ENCODE assay signal across 17 cellular contexts in the genomic region with DNA sequence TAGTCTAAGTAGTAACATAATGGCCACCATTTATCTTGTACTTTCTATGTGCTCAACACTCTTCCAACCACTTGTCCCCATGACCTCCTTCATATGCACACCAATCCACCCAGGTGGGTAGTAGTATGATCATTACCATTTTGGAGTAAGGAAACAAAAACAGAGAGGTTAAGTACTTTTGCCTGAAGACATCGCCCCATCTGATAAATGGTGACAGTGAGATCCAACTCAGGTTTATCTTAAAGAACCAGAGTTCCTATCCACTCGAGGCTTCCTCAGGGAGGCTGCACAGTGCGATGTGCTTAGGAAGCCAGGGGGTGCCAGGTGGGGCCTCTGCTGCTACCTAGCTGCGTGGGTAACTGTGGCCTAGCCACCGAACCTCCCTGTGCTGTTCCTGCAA. TPM values are rescaled to one million over a fixed set of nuclear protein-coding genes. Genes with fewer than 3 reads are reported as not detected.
DNase-seq lines count a peak whose midpoint lies in the region; TF ChIP-seq lines count a peak whose summit lies in the region.
"Had no signal": no experiment of that assay in that cellular context is flagged by ENCODE, and none has a peak within 500 bp of the region (broad histone marks: within the 10 kb centered on the region; RNA-seq: fewer than 3 reads in every experiment).

No MANE protein-coding gene starts in this region.

- peak overlapping the region; percentile 45 for H3K27ac Mint-ChIP-seq in T-helper 1 cell treated with Interleukin-12 subunit alpha and Interleukin-12 subunit beta and Interleukin-4 antibody, amounts not matched to agents 30 μg/mL and 1 μg/mL, for 36 hours
- H3K27ac Mint-ChIP-seq in chondrocyte (ENCODE audit: unreplicated experiment): peak overlapping the region; percentile 32

- H3K4me1 ChIP-seq in trophoblast cell (ENCODE audit: control insufficient read depth in 1 of 2, insufficient read depth in 2 of 2, low read length in 2 of 2): peaks cover 12 to 22% of the 10 kb centered on the region in 2 experiments

- no peak overlapping the region for H3K4me2 ChIP-seq in trophoblast cell (ENCODE audit: low read length)

- peak overlapping the region; percentile 89 for H3K4ac ChIP-seq in trophoblast cell (ENCODE audit: low read depth, low read length)

- H3K36me3 Mint-ChIP-seq in T-helper 1 cell treated with Interleukin-12 subunit alpha and Interleukin-12 subunit beta and Interleukin-4 antibody, amounts not matched to agents 30 μg/mL and 1 μg/mL, for 36 hours (ENCODE audit: low read depth): peaks cover 33% of the 10 kb centered on the region
- H3K36me3 Mint-ChIP-seq in chondrocyte (ENCODE audit: low read depth): peaks cover 5% of the 10 kb centered on the region

- no peaks in the 10 kb centered on the region for H3K27me3 Mint-ChIP-seq in T-helper 1 cell treated with Interleukin-12 subunit alpha and Interleukin-12 subunit beta and Interleukin-4 antibody, amounts not matched to agents 30 μg/mL and 1 μg/mL, for 36 hours (ENCODE audit: low read depth)
- H3K27me3 Mint-ChIP-seq in chondrocyte (ENCODE audit: low read depth): no peaks in the 10 kb centered on the region

- no peak overlapping the region for H4K91ac ChIP-seq in trophoblast cell (ENCODE audit: low read depth, low read length)

- no peak overlapping the region for H4K8ac ChIP-seq in trophoblast cell (ENCODE audit: low read depth, low read length)

- H3K14ac ChIP-seq in trophoblast cell (ENCODE audit: low read length): no peak overlapping the region

- H4K12ac ChIP-seq in trophoblast cell (ENCODE audit: low read depth, low read length): no peak overlapping the region

- POLR2A ChIA-PET in RWPE1 (lab: Yijun Ruan, JAX; ENCODE audit: low non-redundant PET): no interaction called here

- H2BK5ac ChIP-seq in trophoblast cell (ENCODE audit: low read depth, low read length, poor library complexity): no peak overlapping the region

- WGBS in trophoblast cell (ENCODE audit: extremely low coverage, insufficient coverage, insufficient read length): no CpG with 5 or more reads among the region's 5 CpGs

- TF ChIP-seq CTCF in RWPE1 (conservative IDR thresholded peaks at IDR 0.05; ENCODE audit: low read depth) (no peak), chondrocyte (IDR thresholded peaks at IDR 0.05) (no peak)

- peaks cover 22% of the 10 kb centered on the region for H3K79me2 ChIP-seq in trophoblast cell (ENCODE audit: control insufficient read depth, insufficient read depth, low read length, poor library complexity)

- DNase-seq in T-helper 1 cell: no peak
- no peak for DNase-seq in RWPE1 (ENCODE audit: low spot score)
- no peak for DNase-seq in chondrocyte (ENCODE audit: low spot score)
- no peak for DNase-seq in trophoblast cell
- DNase-seq in AG08395 (ENCODE audit: low spot score): no peak
- DNase-seq in SHP77 treated with DMSO at 0.1 percent for 48 hours (lab: John Stamatoyannopoulos, UW): no peak
- DNase-seq in NCI-H82 (lab: John Stamatoyannopoulos, UW): no peak
- DNase-seq: 8988T; activated CD8-positive, alpha-beta memory T cell treated with anti-CD3 and anti-CD28 coated beads for 24 hours; KBM-7; NCI-H1105; NCI-H2171; NK-92 treated with Interleukin-12 subunit alpha and Interleukin-12 subunit beta, amount 100 ng/mL, for 24 hours; occipital lobe; small intestine; stimulated activated naive CD4-positive, alpha-beta T cell treated with Interleukin-2 at 50 U/mL for 16 hours had no signal

- no peak overlapping the region for H2AK5ac ChIP-seq in trophoblast cell (ENCODE audit: low read length)

- no peaks in the 10 kb centered on the region for H3K9me3 Mint-ChIP-seq in T-helper 1 cell treated with Interleukin-12 subunit alpha and Interleukin-12 subunit beta and Interleukin-4 antibody, amounts not matched to agents 30 μg/mL and 1 μg/mL, for 36 hours
- no peaks in the 10 kb centered on the region for H3K9me3 Mint-ChIP-seq in chondrocyte (ENCODE audit: low read depth)

- no peak overlapping the region for H3K18ac ChIP-seq in trophoblast cell (ENCODE audit: low read length)

- H3K4me1 Mint-ChIP-seq in T-helper 1 cell treated with Interleukin-12 subunit alpha and Interleukin-12 subunit beta and Interleukin-4 antibody, amounts not matched to agents 30 μg/mL and 1 μg/mL, for 36 hours (ENCODE audit: low read depth): peaks cover 60% of the 10 kb centered on the region
- peaks cover 80% of the 10 kb centered on the region for H3K4me1 Mint-ChIP-seq in chondrocyte (ENCODE audit: low read depth)

- H3K27ac ChIP-seq in RWPE1 (peak overlapping the region; percentile 40; the same call in 1 of the 2 replicates), trophoblast cell (ENCODE audit: low read depth, low read length) (no peak overlapping the region)

- CTCF ChIA-PET in RWPE1 (lab: Yijun Ruan, JAX): interaction anchor here (0.6 kb wide), 1 partner anchor 475 kb away, joined by 7 read pairs; no protein-coding TSS in a partner anchor

- no peaks in the 10 kb centered on the region for H3K27me3 ChIP-seq in trophoblast cell (ENCODE audit: insufficient read depth, low read length)

- no peak overlapping the region for H2BK12ac ChIP-seq in trophoblast cell (ENCODE audit: low read length)

- no peak overlapping the region for H2BK120ac ChIP-seq in trophoblast cell (ENCODE audit: insufficient read depth, low read length, poor library complexity)

- no peaks in the 10 kb centered on the region for H3K9me3 ChIP-seq in trophoblast cell (ENCODE audit: insufficient read depth, low read depth, low read length)

- no peak overlapping the region for H2AFZ ChIP-seq in trophoblast cell (ENCODE audit: insufficient read depth, low read length, poor library complexity)

- peaks cover 3% of the 10 kb centered on the region for H3K79me1 ChIP-seq in trophoblast cell (ENCODE audit: low read length)

- peaks cover 3 to 7% of the 10 kb centered on the region in 2 experiments for H3K36me3 ChIP-seq in trophoblast cell (ENCODE audit: control insufficient read depth in 1 of 2, insufficient read depth in 2 of 2, low read length in 2 of 2)

- no peak overlapping the region for H3K4me3 Mint-ChIP-seq in T-helper 1 cell treated with Interleukin-12 subunit alpha and Interleukin-12 subunit beta and Interleukin-4 antibody, amounts not matched to agents 30 μg/mL and 1 μg/mL, for 36 hours
- no peak overlapping the region for H3K4me3 Mint-ChIP-seq in chondrocyte (ENCODE audit: unreplicated experiment)

- H3K9ac ChIP-seq in trophoblast cell (ENCODE audit: low read length): no peak overlapping the region

- no peak overlapping the region for H3K23ac ChIP-seq in trophoblast cell (ENCODE audit: low read length)

- no peak overlapping the region for H3K4me3 ChIP-seq in trophoblast cell (ENCODE audit: low read depth, low read length)

RNA-seq across cellular contexts. Expression of gene NFE2L2, which starts 14.1 kb away (rescaled TPM):
- 65.7 to 88.2 TPM (median 86.8 TPM) in 3 replicates for total RNA-seq in chondrocyte
- 78.1 and 80.1 TPM in 2 replicates for polyA plus RNA-seq in trophoblast cell (2013)

RNA-seq across cellular contexts. Expression of gene HNRNPA3, which starts 37.9 kb away (rescaled TPM):
- total RNA-seq in chondrocyte: 98.0 to 153 TPM (median 106 TPM) in 3 replicates
- polyA plus RNA-seq in trophoblast cell (2013): 339 and 340 TPM in 2 replicates
